ENCODE assay signal across 1 cellular context in genomic region chr18:21740474-21740723, GRCh38.
TF ChIP-seq lines count a peak whose summit lies in the region.

No MANE protein-coding gene starts in this region.

TF ChIP-seq in K562, 482 proteins besides CTCF, POLR2A, EP300 and RAD21 (continued from another document):
- TF ChIP-seq MITF (IDR thresholded peaks at IDR 0.05), result no peak
- no peak for TF ChIP-seq JUNB (CRISPR knock-in tag; conservative IDR thresholded peaks at IDR 0.05)
- TF ChIP-seq ZNF239 (CRISPR knock-in tag; IDR thresholded peaks at IDR 0.05), result no peak
- TF ChIP-seq C11orf30 (IDR thresholded peaks at IDR 0.05; ENCODE audit: low read depth), result no peak
- no peak for TF ChIP-seq CCAR2 (IDR thresholded peaks at IDR 0.05; ENCODE audit: low read depth, low read length)
- no peak for TF ChIP-seq ATF1 (CRISPR knock-in tag; IDR thresholded peaks at IDR 0.05)
- TF ChIP-seq ATF1 (tag; IDR thresholded peaks at IDR 0.05), result peak; percentile 32; the same call in 1 of the 2 replicates
- no peak for TF ChIP-seq SMARCB1 (IDR thresholded peaks at IDR 0.05; ENCODE audit: insufficient read length, low read depth)
- TF ChIP-seq ELF1 (tag; IDR thresholded peaks at IDR 0.05), result no peak
- 0 out of 2 replicates have a peak, but pooled peaks have one; percentile 23 for TF ChIP-seq CREB3L1 (IDR thresholded peaks at IDR 0.05; ENCODE audit: borderline replicate concordance, low read depth)
- TF ChIP-seq ZNF77 (CRISPR knock-in tag; IDR thresholded peaks at IDR 0.05), result no peak
- TF ChIP-seq POLR3G (IDR thresholded peaks at IDR 0.05; ENCODE audit: extremely low read depth, insufficient read length, insufficient replicate concordance), result no peak
- TF ChIP-seq ZNF445 (CRISPR knock-in tag; IDR thresholded peaks at IDR 0.05; ENCODE audit: low read depth), result no peak
- peak; percentile 58 for TF ChIP-seq HMGN3 (IDR thresholded peaks at IDR 0.05; ENCODE audit: borderline replicate concordance, extremely low read depth, insufficient read length, low read depth, low read length)
- no peak for TF ChIP-seq ZNF395 (CRISPR knock-in tag; IDR thresholded peaks at IDR 0.05)
- TF ChIP-seq TAF9B (IDR thresholded peaks at IDR 0.05; ENCODE audit: partially characterized antibody), result peak; percentile 49
- TF ChIP-seq DPF2 (IDR thresholded peaks at IDR 0.05), result no peak
- TF ChIP-seq PML (IDR thresholded peaks at IDR 0.05; ENCODE audit: low read length), result peak; percentile 25; the same call in 1 of the 2 replicates
- TF ChIP-seq GTF2F1 (IDR thresholded peaks at IDR 0.05; ENCODE audit: low read depth, low read length), result no peak
- peak; percentile 21; the same call in 1 of the 2 replicates for TF ChIP-seq PHF8 (IDR thresholded peaks at IDR 0.05; ENCODE audit: borderline replicate concordance, low read length)
- TF ChIP-seq CHAMP1 (IDR thresholded peaks at IDR 0.05), result no peak
- no peak for TF ChIP-seq HOXB6 (CRISPR knock-in tag; IDR thresholded peaks at IDR 0.05; ENCODE audit: borderline replicate concordance)
- TF ChIP-seq ADNP (tag; IDR thresholded peaks at IDR 0.05), result no peak
- TF ChIP-seq GTF2B (IDR thresholded peaks at IDR 0.05; ENCODE audit: extremely low read depth, insufficient read length), result no peak
- peak; percentile 15 for TF ChIP-seq KDM5B (IDR thresholded peaks at IDR 0.05; ENCODE audit: insufficient replicate concordance, low read depth, low read length)
- TF ChIP-seq ZNF668 (CRISPR knock-in tag; IDR thresholded peaks at IDR 0.05), result 0 out of 2 replicates have a peak, but pooled peaks have one; percentile 41
- peak; percentile 44; the same call in 1 of the 2 replicates for TF ChIP-seq HMBOX1 (IDR thresholded peaks at IDR 0.05)
- TF ChIP-seq HIVEP1 (CRISPR knock-in tag; IDR thresholded peaks at IDR 0.05), result no peak
- no peak for TF ChIP-seq HMG20B (CRISPR knock-in tag; IDR thresholded peaks at IDR 0.05)
- TF ChIP-seq USF1 (CRISPR knock-in tag; IDR thresholded peaks at IDR 0.05), result peak; percentile 50; the same call in 1 of the 2 replicates
- TF ChIP-seq ILK (tag; IDR thresholded peaks at IDR 0.05; ENCODE audit: borderline replicate concordance, low read depth), result no peak
- TF ChIP-seq ATF4 (CRISPR knock-in tag; IDR thresholded peaks at IDR 0.05), result no peak
- no peak for TF ChIP-seq KDM4B (IDR thresholded peaks at IDR 0.05; ENCODE audit: borderline replicate concordance in 2 of 2, low read depth in 1 of 2)
- TF ChIP-seq HLTF (IDR thresholded peaks at IDR 0.05), result no peak
- TF ChIP-seq TFAP4 (CRISPR knock-in tag; IDR thresholded peaks at IDR 0.05; ENCODE audit: borderline replicate concordance), result peak; percentile 45; the same call in 1 of the 2 replicates
- TF ChIP-seq KLF10 (CRISPR knock-in tag; IDR thresholded peaks at IDR 0.05), result no peak
- no peak for TF ChIP-seq SMARCA5 (IDR thresholded peaks at IDR 0.05)
- no peak for TF ChIP-seq ZFP30 (CRISPR knock-in tag; IDR thresholded peaks at IDR 0.05; ENCODE audit: borderline replicate concordance)
- 0 out of 2 replicates have a peak, but pooled peaks have one; percentile 47 for TF ChIP-seq XRCC5 (IDR thresholded peaks at IDR 0.05; ENCODE audit: low read depth, low read length)
- no peak for TF ChIP-seq ZNF324 (CRISPR knock-in tag; IDR thresholded peaks at IDR 0.05)
- TF ChIP-seq ELK3 (CRISPR knock-in tag; IDR thresholded peaks at IDR 0.05), result no peak
- no peak for TF ChIP-seq SREBF1 (IDR thresholded peaks at IDR 0.05; ENCODE audit: borderline replicate concordance, low read depth, low read length)
- TF ChIP-seq MYC (IDR thresholded peaks at IDR 0.05; ENCODE audit: low read depth, low read length), result peak; percentile 31
- no peak for TF ChIP-seq MYC (CRISPR knock-in tag; IDR thresholded peaks at IDR 0.05; ENCODE audit: borderline replicate concordance, low read depth)
- no peak for TF ChIP-seq SAFB2 (IDR thresholded peaks at IDR 0.05; ENCODE audit: borderline replicate concordance, low read depth, low read length, severe bottlenecking)
- TF ChIP-seq CCNT2 (IDR thresholded peaks at IDR 0.05; ENCODE audit: borderline replicate concordance, extremely low read depth, insufficient read length, low read depth, low read length), result peak; percentile 18
- no peak for TF ChIP-seq ELF2 (CRISPR knock-in tag; IDR thresholded peaks at IDR 0.05)
- TF ChIP-seq CREB3 (tag; conservative IDR thresholded peaks at IDR 0.05; ENCODE audit: low read depth), result no peak
- TF ChIP-seq NFYB (IDR thresholded peaks at IDR 0.05; ENCODE audit: extremely low read depth, insufficient read length), result no peak
